Comparison of ENCODE assay signal across 21 cellular contexts in genomic region chr9:77651203-77651602, GRCh38. TPM values are rescaled to one million over a fixed set of nuclear protein-coding genes. Genes with fewer than 3 reads are reported as not detected.
DNase-seq lines count a peak whose midpoint lies in the region; ATAC-seq, FAIRE-seq and TF ChIP-seq lines count a peak whose summit lies in the region.
"Had no signal": no experiment of that assay in that cellular context is flagged by ENCODE, and none has a peak within 500 bp of the region (broad histone marks: within the 10 kb centered on the region; RNA-seq: fewer than 3 reads in every experiment).

No MANE protein-coding gene starts in this region.

- no peak overlapping the region for H3K27ac Mint-ChIP-seq in glutamatergic neuron (ENCODE audit: unreplicated experiment)
- H3K27ac Mint-ChIP-seq in stimulated activated effector memory CD8-positive, alpha-beta T cell treated with anti-CD3 and anti-CD28 coated beads, Interleukin-12 subunit alpha, Interleukin-12 subunit beta, amount 100 ng/mL, for 72 hours, result no peak overlapping the region
- H3K27ac Mint-ChIP-seq: CD4-positive, alpha-beta T cell; HFFc6; IgD-negative memory B cell had no signal

- intact Hi-C loops in HepG2 (cut with micrococcal nuclease; ENCODE audit: unreplicated experiment), result loop anchor here (5.0 kb wide), 1 partner anchor 194 kb away; no protein-coding TSS in a partner anchor
- intact Hi-C loops in right lobe of liver (cut with DNase I), result no loop called here

- peaks cover 9% of the 10 kb centered on the region for H3K27me3 Mint-ChIP-seq in glutamatergic neuron (ENCODE audit: unreplicated experiment)

- no peak for FAIRE-seq in HepG2 (lab: Jason Lieb, UNC)
- FAIRE-seq: A549, D721Med, HTR-8/SVneo had no signal

- H3K27ac ChIP-seq in HepG2 (ENCODE audit: extremely low read length, insufficient read depth, low read length) (no peak overlapping the region), right lobe of liver (no peak overlapping the region), OCI-LY3 (ENCODE audit: low read length) (no peak overlapping the region), smooth muscle cell (ENCODE audit: low read depth) (no peak overlapping the region)
- H3K27ac ChIP-seq: 22Rv1, A549, C4-2B, HL-60 had no signal

- no TSS peak for BruUV-seq in HepG2 (replicated peaks; lab: Mats Ljungman, UMichigan)

- no peak overlapping the region for H3K4me3 ChIP-seq in HepG2 (replicated peaks in 1 of 3; ENCODE audit: insufficient read depth in 1 of 3, low read depth in 2 of 3, low read length in 3 of 3)
- no peak overlapping the region for H3K4me3 ChIP-seq in right lobe of liver
- H3K4me3 ChIP-seq in OCI-LY3 (ENCODE audit: low read length), result no peak overlapping the region
- H3K4me3 ChIP-seq in smooth muscle cell, result no peak overlapping the region
- H3K4me3 ChIP-seq: A549 had no signal

- H3K36me3 Mint-ChIP-seq in glutamatergic neuron (ENCODE audit: unreplicated experiment), result no peaks in the 10 kb centered on the region
- H3K36me3 Mint-ChIP-seq in stimulated activated effector memory CD8-positive, alpha-beta T cell treated with anti-CD3 and anti-CD28 coated beads, Interleukin-12 subunit alpha, Interleukin-12 subunit beta, amount 100 ng/mL, for 72 hours, result no peaks in the 10 kb centered on the region
- H3K36me3 Mint-ChIP-seq: IgD-negative memory B cell had no signal

- ATAC-seq in HepG2 (no peak), right lobe of liver (no peak)
- peak; percentile 19 for ATAC-seq in stimulated activated effector memory CD8-positive, alpha-beta T cell treated with anti-CD3 and anti-CD28 coated beads, Interleukin-12 subunit alpha, Interleukin-12 subunit beta, amount 100 ng/mL, for 72 hours
- ATAC-seq: A549, HCT116 had no signal

- TF ChIP-seq EP300 in HepG2 (IDR thresholded peaks at IDR 0.05; ENCODE audit: low read depth in 2 of 2, low read length in 2 of 2) (no peak), HepG2 (CRISPR knock-in tag; IDR thresholded peaks at IDR 0.05; ENCODE audit: borderline replicate concordance) (no peak)

- peaks cover 2% of the 10 kb centered on the region for H3K4me1 Mint-ChIP-seq in glutamatergic neuron (ENCODE audit: low read depth, unreplicated experiment)
- H3K4me1 Mint-ChIP-seq in stimulated activated effector memory CD8-positive, alpha-beta T cell treated with anti-CD3 and anti-CD28 coated beads, Interleukin-12 subunit alpha, Interleukin-12 subunit beta, amount 100 ng/mL, for 72 hours, result peaks cover 14% of the 10 kb centered on the region

- DNase-seq in HepG2 (ENCODE audit: low spot score) (no peak), right lobe of liver (no peak), glutamatergic neuron (no peak), T-helper 9 cell (no peak), smooth muscle cell (lab: John Stamatoyannopoulos, UW; ENCODE audit: unreplicated experiment) (no peak)
- DNase-seq in stimulated activated effector memory CD8-positive, alpha-beta T cell treated with anti-CD3 and anti-CD28 coated beads, Interleukin-12 subunit alpha, Interleukin-12 subunit beta, amount 100 ng/mL, for 72 hours (ENCODE audit: low spot score in 2 of 2), result no peak
- DNase-seq in stimulated activated naive CD4-positive, alpha-beta T cell treated with Interleukin-2 at 50 U/mL for 16 hours (lab: John Stamatoyannopoulos, UW), result no peak
- DNase-seq: AML-193; Caco-2; CD4-positive, alpha-beta T cell; GF-D8; HFFc6 had no signal

- CTCF ChIA-PET in HepG2 (lab: Yijun Ruan, JAX; ENCODE audit: low intra/inter-chr PET ratio, low total read pairs), result no interaction called here

- H3F3A ChIP-seq in smooth muscle cell (ENCODE audit: low read depth), result no peaks in the 10 kb centered on the region

- H3K79me2 ChIP-seq in HepG2 (ENCODE audit: insufficient read depth, low read length) (no peaks in the 10 kb centered on the region), OCI-LY3 (ENCODE audit: low read length) (no peaks in the 10 kb centered on the region), smooth muscle cell (ENCODE audit: low read depth) (no peaks in the 10 kb centered on the region)

- in situ Hi-C loops in HepG2 (cut with HindIII; ENCODE audit: extremely low pct_ligation_motif_present, low pct_unique_long_range_greater_than_20kb), result no loop called here

- H3K27me3 ChIP-seq in HepG2 (ENCODE audit: control insufficient read depth in 1 of 2, insufficient read depth in 2 of 2, low read length in 2 of 2) (peaks cover 0 to 21% of the 10 kb centered on the region in 2 experiments; a peak in 2 of 5 replicates), right lobe of liver (no peaks in the 10 kb centered on the region), OCI-LY3 (ENCODE audit: low read depth, low read length) (no peaks in the 10 kb centered on the region), smooth muscle cell (ENCODE audit: low read depth) (peaks cover 24% of the 10 kb centered on the region)

- H3K4me2 ChIP-seq in HepG2 (ENCODE audit: low read depth, low read length), result no peak overlapping the region
- H3K4me2 ChIP-seq in OCI-LY3 (ENCODE audit: low read length), result no peak overlapping the region
- H3K4me2 ChIP-seq in smooth muscle cell, result no peak overlapping the region
- H3K4me2 ChIP-seq: A549 had no signal

- H3K36me3 ChIP-seq in HepG2 (replicated peaks in 1 of 2; ENCODE audit: control insufficient read depth in 1 of 2, insufficient read depth in 2 of 2, low read length in 2 of 2) (no peaks in the 10 kb centered on the region), right lobe of liver (no peaks in the 10 kb centered on the region), OCI-LY3 (replicated peaks; ENCODE audit: low read depth, low read length) (no peaks in the 10 kb centered on the region), smooth muscle cell (ENCODE audit: low read depth) (no peaks in the 10 kb centered on the region)

- H3K9me3 ChIP-seq in HepG2 (ENCODE audit: low read length) (no peaks in the 10 kb centered on the region), right lobe of liver (no peaks in the 10 kb centered on the region), OCI-LY3 (ENCODE audit: insufficient read depth, low read length) (no peaks in the 10 kb centered on the region), smooth muscle cell (replicated peaks; ENCODE audit: low read depth) (no peaks in the 10 kb centered on the region)
- H3K9me3 ChIP-seq: A549, Caco-2 had no signal

- peaks cover 5% of the 10 kb centered on the region for H3K9me3 Mint-ChIP-seq in glutamatergic neuron (ENCODE audit: unreplicated experiment)
- no peaks in the 10 kb centered on the region for H3K9me3 Mint-ChIP-seq in stimulated activated effector memory CD8-positive, alpha-beta T cell treated with anti-CD3 and anti-CD28 coated beads, Interleukin-12 subunit alpha, Interleukin-12 subunit beta, amount 100 ng/mL, for 72 hours
- H3K9me3 Mint-ChIP-seq: CD4-positive, alpha-beta T cell; IgD-negative memory B cell had no signal

- 0 out of 2 replicates have a peak, but pooled peaks have one; percentile 12 for TF ChIP-seq CTCF in HepG2 (CRISPR knock-in tag; IDR thresholded peaks at IDR 0.05)
- no peak for TF ChIP-seq CTCF in right lobe of liver (IDR thresholded peaks at IDR 0.05)
- peak; percentile 11; the same call in 1 of the 2 replicates for TF ChIP-seq CTCF in OCI-LY3 (IDR thresholded peaks at IDR 0.05; ENCODE audit: low read depth, low read length)
- no peak for TF ChIP-seq CTCF in glutamatergic neuron (IDR thresholded peaks at IDR 0.05; ENCODE audit: partially characterized antibody, unreplicated experiment)
- TF ChIP-seq CTCF in smooth muscle cell (IDR thresholded peaks at IDR 0.05; ENCODE audit: borderline replicate concordance, insufficient read depth, poor library complexity, severe bottlenecking), result no peak

- no peak for TF ChIP-seq POLR2A in HepG2 (IDR thresholded peaks at IDR 0.05; ENCODE audit: insufficient read depth in 1 of 2, low read depth in 2 of 2, low read length in 2 of 2)
- no peak for TF ChIP-seq POLR2A in right lobe of liver (IDR thresholded peaks at IDR 0.05)

- TF ChIP-seq RAD21 in HepG2 (CRISPR knock-in tag; IDR thresholded peaks at IDR 0.05), result no peak

- no peaks in the 10 kb centered on the region for H3K4me1 ChIP-seq in HepG2 (ENCODE audit: insufficient read depth, low read length)
- H3K4me1 ChIP-seq in right lobe of liver, result peaks cover 0 to 13% (median 2%) of the 10 kb centered on the region in 4 donors
- no peaks in the 10 kb centered on the region for H3K4me1 ChIP-seq in OCI-LY3 (ENCODE audit: low read length)
- no peaks in the 10 kb centered on the region for H3K4me1 ChIP-seq in smooth muscle cell (ENCODE audit: low read depth)
- H3K4me1 ChIP-seq: A549, Caco-2 had no signal

- H2AFZ ChIP-seq in HepG2 (ENCODE audit: low read length), result no peak overlapping the region
- no peak overlapping the region for H2AFZ ChIP-seq in OCI-LY3 (ENCODE audit: low read depth, low read length)
- no peak overlapping the region for H2AFZ ChIP-seq in smooth muscle cell (ENCODE audit: low read depth)

- H3K4me3 Mint-ChIP-seq in glutamatergic neuron (ENCODE audit: unreplicated experiment), result peak overlapping the region; percentile 5
- H3K4me3 Mint-ChIP-seq in stimulated activated effector memory CD8-positive, alpha-beta T cell treated with anti-CD3 and anti-CD28 coated beads, Interleukin-12 subunit alpha, Interleukin-12 subunit beta, amount 100 ng/mL, for 72 hours, result no peak overlapping the region
- H3K4me3 Mint-ChIP-seq: CD4-positive, alpha-beta T cell; HFFc6; IgD-negative memory B cell had no signal

- 25% methylated on average over 2 of the region's 3 CpGs for WGBS in HepG2 (ENCODE audit: low lambda C conversion rate)
- 100% methylated on average over 1 of the region's 3 CpGs for WGBS in right lobe of liver (ENCODE audit: insufficient coverage, low coverage, low lambda C conversion rate, missing lambda C conversion rate)
- whole genome bisulfite sequencing in smooth muscle cell (ENCODE audit: low lambda C conversion rate), result 91% methylated on average over 3 of the region's 3 CpGs

- no peaks in the 10 kb centered on the region for H4K20me1 ChIP-seq in HepG2 (ENCODE audit: insufficient read depth, low read length)
- no peaks in the 10 kb centered on the region for H4K20me1 ChIP-seq in OCI-LY3 (ENCODE audit: insufficient read depth, low read length)
- H4K20me1 ChIP-seq in smooth muscle cell (ENCODE audit: low read depth), result no peaks in the 10 kb centered on the region

- POLR2A ChIA-PET in HepG2 (lab: Yijun Ruan, JAX), result no interaction called here

- H3K9ac ChIP-seq in HepG2 (ENCODE audit: insufficient read depth, low read depth, low read length), result no peak overlapping the region
- no peak overlapping the region for H3K9ac ChIP-seq in OCI-LY3 (ENCODE audit: low read length)
- no peak overlapping the region for H3K9ac ChIP-seq in smooth muscle cell (ENCODE audit: low read depth)

RNA-seq across cellular contexts. Expression of gene GNA14, which starts 3.1 kb away (rescaled TPM):
- total RNA-seq in HepG2 (2016; rRNA removed; fragmentation: Illumina TruSeq; extraction: Trizol), result not detected in 2 replicates
- not detected in 2 replicates for total RNA-seq in HepG2 (2016; cell fraction: cytosol; rRNA removed; fragmentation: Illumina TruSeq; extraction: Trizol; ENCODE audit: low read depth)
- total RNA-seq in HepG2 (2016; cell fraction: insoluble cytoplasmic fraction; rRNA removed; fragmentation: Illumina TruSeq; extraction: Trizol), result not detected in 2 replicates
- not detected in 2 replicates for total RNA-seq in HepG2 (2016; cell fraction: membrane; rRNA removed; fragmentation: Illumina TruSeq; extraction: Trizol)
- total RNA-seq in HepG2 (2016; cell fraction: nucleus; rRNA removed; fragmentation: Illumina TruSeq; extraction: Trizol), result not detected in 2 replicates
- not detected in 2 replicates for polyA plus RNA-seq in HepG2 (2011; rRNA removed)
- 0.04 and 0.09 TPM in 2 replicates for polyA plus RNA-seq in HepG2 (2011; cell fraction: cytosol; rRNA removed)
- polyA plus RNA-seq in HepG2 (2011; cell fraction: nucleus; rRNA removed), result 0.06 and 0.09 TPM in 2 replicates
- not detected in 2 replicates for polyA plus RNA-seq in HepG2 (2012)
- not detected in 2 replicates for polyA plus RNA-seq in HepG2 (2016; cell fraction: cytosol; fragmentation: Illumina TruSeq; extraction: Trizol; ENCODE audit: low read depth)
- polyA plus RNA-seq in HepG2 (2016; cell fraction: insoluble cytoplasmic fraction; fragmentation: Illumina TruSeq; extraction: Trizol; ENCODE audit: low read depth), result 0.09 TPM in 1 of 2 replicates, not detected in the other
- not detected in 2 replicates for polyA plus RNA-seq in HepG2 (2016; cell fraction: membrane; fragmentation: Illumina TruSeq; extraction: Trizol; ENCODE audit: low read depth)
- not detected in 2 replicates for polyA plus RNA-seq in HepG2 (2016; cell fraction: nucleus; fragmentation: Illumina TruSeq; extraction: Trizol; ENCODE audit: insufficient read depth, low read depth)
- not detected in 2 replicates for polyA minus RNA-seq in HepG2 (2011; rRNA and poly(A)+ RNA removed; ENCODE audit: low replicate concordance)
- polyA minus RNA-seq in HepG2 (2011; cell fraction: cytosol; rRNA and poly(A)+ RNA removed), result not detected in 2 replicates
- polyA minus RNA-seq in HepG2 (2011; cell fraction: nucleus; rRNA and poly(A)+ RNA removed), result not detected in 2 replicates
- total RNA-seq in right lobe of liver, result 1 to 10 TPM; 2.3 to 4.2 (median 3.8) TPM
- total RNA-seq in glutamatergic neuron (ENCODE audit: unreplicated experiment), result 0.32 TPM
- total RNA-seq in smooth muscle cell, result 10.2 and 13.0 TPM in 2 replicates
- polyA plus RNA-seq in smooth muscle cell, result 1.6 and 13.1 TPM in 2 replicates
- total RNA-seq: Caco-2; CD4-positive, alpha-beta T cell; HFFc6 had no signal
- polyA plus RNA-seq: IgD-negative memory B cell had no signal

Comparison
In these comparisons a context has a peak if more than half of its experiments do, and no peak if none do; other contexts are left out.
1. CTCF ChIP-seq: peak in HepG2 (single experiment) and OCI-LY3 (single experiment); none in right lobe of liver (0 of 4), glutamatergic neuron (single experiment) and smooth muscle cell (single experiment).